21 cellular contexts compared by ENCODE assay signal in genomic region chr13:110872768-110873638, GRCh38. TPM values are rescaled to one million over a fixed set of nuclear protein-coding genes. Genes with fewer than 3 reads are reported as not detected.
DNase-seq lines count a peak whose midpoint lies in the region; ATAC-seq and TF ChIP-seq lines count a peak whose summit lies in the region.
"Had no signal": no experiment of that assay in that cellular context is flagged by ENCODE, and none has a peak within 500 bp of the region (broad histone marks: within the 10 kb centered on the region; RNA-seq: fewer than 3 reads in every experiment).

No MANE protein-coding gene starts in this region.

- H3K18ac ChIP-seq in neuronal stem cell (ENCODE audit: low read length): peak overlapping the region; percentile 22

- peak overlapping the region; percentile 9; the same call in 1 of the 2 replicates for H3K27ac ChIP-seq in RWPE1
- peak overlapping the region; percentile 84 for H3K27ac ChIP-seq in hepatocyte
- H3K27ac ChIP-seq in neuronal stem cell (replicated peaks; ENCODE audit: low read length): no peak overlapping the region
- peak overlapping the region; percentile 88 to 92 for H3K27ac ChIP-seq in uterus
- H3K27ac ChIP-seq in heart right ventricle: no peak overlapping the region
- H3K27ac ChIP-seq: GM23248, Peyer's patch, SJCRH30 had no signal

- H3K4me1 ChIP-seq in hepatocyte (ENCODE audit: insufficient read depth) (peaks cover 18% of the 10 kb centered on the region), neuronal stem cell (ENCODE audit: control insufficient read depth in 2 of 2, insufficient read depth in 1 of 2, low read depth in 1 of 2, low read length in 2 of 2) (peaks cover 13 to 16% of the 10 kb centered on the region in 2 donors), uterus (peaks cover 6 to 12% of the 10 kb centered on the region in 2 donors), heart right ventricle (peaks cover 7 to 43% (median 28%) of the 10 kb centered on the region in 9 donors)

- no peak overlapping the region for H2AFZ ChIP-seq in hepatocyte
- no peak overlapping the region for H2AFZ ChIP-seq in neuronal stem cell (ENCODE audit: low read length)
- H2AFZ ChIP-seq: GM23248 had no signal

- peak overlapping the region; percentile 4 for H2AK5ac ChIP-seq in neuronal stem cell (ENCODE audit: low read depth, low read length)

- peak overlapping the region; percentile 50 for H2BK5ac ChIP-seq in neuronal stem cell (ENCODE audit: low read length)

- no peaks in the 10 kb centered on the region for H4K20me1 ChIP-seq in hepatocyte (ENCODE audit: insufficient read depth, poor library complexity, severe bottlenecking)

- no peak overlapping the region for H4K8ac ChIP-seq in neuronal stem cell (ENCODE audit: low read depth, low read length)

- H3K79me1 ChIP-seq in neuronal stem cell (ENCODE audit: low read depth, low read length): peaks cover 3% of the 10 kb centered on the region

- H3K4ac ChIP-seq in neuronal stem cell (ENCODE audit: low read length): no peak overlapping the region

- H3K9me3 ChIP-seq in hepatocyte (ENCODE audit: low read depth) (no peaks in the 10 kb centered on the region), neuronal stem cell (replicated peaks in 1 of 2; ENCODE audit: control insufficient read depth in 2 of 2, insufficient read depth in 1 of 2, low read depth in 1 of 2, low read length in 2 of 2) (peaks cover 0 to 3% of the 10 kb centered on the region in 2 donors), uterus (no peaks in the 10 kb centered on the region), heart right ventricle (no peaks in the 10 kb centered on the region)
- H3K9me3 ChIP-seq: A549, Peyer's patch, SJCRH30 had no signal

- POLR2A ChIA-PET in RWPE1 (lab: Yijun Ruan, JAX; ENCODE audit: low non-redundant PET): no interaction called here

- ATAC-seq in GM18517 (IDR thresholded peaks at IDR 0.05; ENCODE audit: unreplicated experiment) (no peak), heart right ventricle (no peak), HG03280 (IDR thresholded peaks at IDR 0.05; ENCODE audit: unreplicated experiment) (no peak)
- ATAC-seq: A549 had no signal

- H2BK12ac ChIP-seq in neuronal stem cell (ENCODE audit: low read length): no peak overlapping the region

- H2BK120ac ChIP-seq in neuronal stem cell (ENCODE audit: low read depth, low read length): no peak overlapping the region

- no peak overlapping the region for H3K9ac ChIP-seq in neuronal stem cell (ENCODE audit: low read depth, low read length, poor library complexity)
- H3K9ac ChIP-seq: GM23248 had no signal

- peak overlapping the region; percentile 47 for H4K91ac ChIP-seq in neuronal stem cell (ENCODE audit: low read depth, low read length, poor library complexity)

- H3K4me2 ChIP-seq in hepatocyte (no peak overlapping the region), neuronal stem cell (ENCODE audit: insufficient read depth, low read length, poor library complexity, severe bottlenecking) (no peak overlapping the region)
- H3K4me2 ChIP-seq: A549 had no signal

- no peak overlapping the region for H3K23ac ChIP-seq in neuronal stem cell (ENCODE audit: low read depth, low read length, poor library complexity)

- no peaks in the 10 kb centered on the region for H3K79me2 ChIP-seq in hepatocyte

- DNase-seq in RWPE1 (ENCODE audit: low spot score): no peak
- no peak for DNase-seq in hepatocyte (ENCODE audit: low spot score)
- DNase-seq in neuronal stem cell (ENCODE audit: low spot score): no peak
- no peak for DNase-seq in uterus
- no peak for DNase-seq in heart right ventricle
- DNase-seq: DMS79; GM23248; HCEC 1CT; Karpas-422; MV-4-11; NCI-H1105 treated with DMSO at 0.1 percent for 48 hours; NCI-H2029 treated with DMSO at 0.1 percent for 48 hours; NCI-H226; NCI-H524; NCI-H774; NK-92 treated with Interleukin-12 subunit alpha and Interleukin-12 subunit beta, amount 100 ng/mL, for 24 hours; Peyer's patch; SJCRH30 had no signal

- CTCF ChIA-PET in RWPE1 (lab: Yijun Ruan, JAX): no interaction called here

- intact Hi-C loops in uterus (cut with DNase I; ENCODE audit: low total_unique reads): no loop called here
- intact Hi-C loops in heart right ventricle (cut with DNase I): loop anchor here in 3 of 10 donors (5.0 kb wide), 1 partner anchor 39 kb away; no protein-coding TSS in a partner anchor

- 90% methylated on average over 27 of the region's 35 CpGs for WGBS in hepatocyte (ENCODE audit: low lambda C conversion rate, missing lambda C conversion rate)
- no CpG with 5 or more reads among the region's 35 CpGs for WGBS in neuronal stem cell (ENCODE audit: extremely low coverage in 2 of 2, insufficient read length in 2 of 2, insufficient replicate concordance in 1 of 2), 2 donors
- 88 to 90% methylated on average over 35 of the region's 35 CpGs for WGBS in heart right ventricle, 2 donors

- H3K36me3 ChIP-seq in hepatocyte (replicated peaks; ENCODE audit: insufficient read depth, low read depth) (no peaks in the 10 kb centered on the region), neuronal stem cell (replicated peaks in 1 of 2; ENCODE audit: control insufficient read depth in 2 of 2, insufficient read depth in 2 of 2, low read length in 2 of 2) (no peaks in the 10 kb centered on the region), uterus (no peaks in the 10 kb centered on the region), heart right ventricle (no peaks in the 10 kb centered on the region)
- H3K36me3 ChIP-seq: Peyer's patch, SJCRH30 had no signal

- H3K27me3 ChIP-seq in hepatocyte: no peaks in the 10 kb centered on the region
- peaks cover 0 to 3% (median 2%) of the 10 kb centered on the region in 3 experiments for H3K27me3 ChIP-seq in neuronal stem cell (ENCODE audit: control insufficient read depth in 3 of 3, insufficient read depth in 3 of 3, low read depth in 1 of 3, low read length in 3 of 3)
- H3K27me3 ChIP-seq in uterus: no peaks in the 10 kb centered on the region
- peaks cover 0 to 6% (median 0%) of the 10 kb centered on the region in 7 donors for H3K27me3 ChIP-seq in heart right ventricle
- H3K27me3 ChIP-seq: Peyer's patch, SJCRH30 had no signal

- H2BK15ac ChIP-seq in neuronal stem cell (ENCODE audit: low read length): peak overlapping the region; percentile 35

- no peaks in the 10 kb centered on the region for H3K9me2 ChIP-seq in hepatocyte (replicated peaks; ENCODE audit: insufficient read depth)

- TF ChIP-seq POLR2A in uterus (IDR thresholded peaks at IDR 0.05): no peak

- H3K4me3 ChIP-seq in hepatocyte: no peak overlapping the region
- no peak overlapping the region for H3K4me3 ChIP-seq in neuronal stem cell (ENCODE audit: low read length in 2 of 2)
- no peak overlapping the region for H3K4me3 ChIP-seq in uterus
- H3K4me3 ChIP-seq in heart right ventricle: no peak overlapping the region
- H3K4me3 ChIP-seq: A549, GM23248, Peyer's patch, SJCRH30 had no signal

- H3K14ac ChIP-seq in neuronal stem cell (ENCODE audit: low read length): no peak overlapping the region

- TF ChIP-seq CTCF in RWPE1 (conservative IDR thresholded peaks at IDR 0.05; ENCODE audit: low read depth) (no peak), hepatocyte (IDR thresholded peaks at IDR 0.05; ENCODE audit: poor library complexity) (no peak), uterus (IDR thresholded peaks at IDR 0.05) (no peak), heart right ventricle (IDR thresholded peaks at IDR 0.05) (no peak)

RNA-seq across cellular contexts. Expression of gene ANKRD10, which starts 41.9 kb away (rescaled TPM):
- total RNA-seq in hepatocyte: 135 and 143 TPM in 2 replicates
- polyA plus RNA-seq in hepatocyte: 104 and 135 TPM in 2 replicates
- polyA plus RNA-seq in neuronal stem cell (2013, experiment 1 of 2): 91.9 TPM
- 92.3 TPM for polyA plus RNA-seq in neuronal stem cell (2013, experiment 2 of 2)
- total RNA-seq in uterus: 100 to 1,000 TPM; 128 to 268 (median 235) TPM
- 10 to 100 TPM; 38.1 to 71.4 (median 49.0) TPM for total RNA-seq in heart right ventricle
- polyA plus RNA-seq in heart right ventricle: 100 to 1,000 TPM in 1 of 2 donors, 10 to 100 TPM in 1; 32.4 to 127 TPM

Comparison
In these comparisons a context has a peak if more than half of its experiments do, and no peak if none do; other contexts are left out.
1. H3K27ac ChIP-seq: peak in RWPE1 (single experiment), hepatocyte (single experiment) and uterus (2 of 2); none in neuronal stem cell (single experiment) and heart right ventricle (0 of 10).